Comparison of ENCODE assay signal across 17 cellular contexts in the genomic region with DNA sequence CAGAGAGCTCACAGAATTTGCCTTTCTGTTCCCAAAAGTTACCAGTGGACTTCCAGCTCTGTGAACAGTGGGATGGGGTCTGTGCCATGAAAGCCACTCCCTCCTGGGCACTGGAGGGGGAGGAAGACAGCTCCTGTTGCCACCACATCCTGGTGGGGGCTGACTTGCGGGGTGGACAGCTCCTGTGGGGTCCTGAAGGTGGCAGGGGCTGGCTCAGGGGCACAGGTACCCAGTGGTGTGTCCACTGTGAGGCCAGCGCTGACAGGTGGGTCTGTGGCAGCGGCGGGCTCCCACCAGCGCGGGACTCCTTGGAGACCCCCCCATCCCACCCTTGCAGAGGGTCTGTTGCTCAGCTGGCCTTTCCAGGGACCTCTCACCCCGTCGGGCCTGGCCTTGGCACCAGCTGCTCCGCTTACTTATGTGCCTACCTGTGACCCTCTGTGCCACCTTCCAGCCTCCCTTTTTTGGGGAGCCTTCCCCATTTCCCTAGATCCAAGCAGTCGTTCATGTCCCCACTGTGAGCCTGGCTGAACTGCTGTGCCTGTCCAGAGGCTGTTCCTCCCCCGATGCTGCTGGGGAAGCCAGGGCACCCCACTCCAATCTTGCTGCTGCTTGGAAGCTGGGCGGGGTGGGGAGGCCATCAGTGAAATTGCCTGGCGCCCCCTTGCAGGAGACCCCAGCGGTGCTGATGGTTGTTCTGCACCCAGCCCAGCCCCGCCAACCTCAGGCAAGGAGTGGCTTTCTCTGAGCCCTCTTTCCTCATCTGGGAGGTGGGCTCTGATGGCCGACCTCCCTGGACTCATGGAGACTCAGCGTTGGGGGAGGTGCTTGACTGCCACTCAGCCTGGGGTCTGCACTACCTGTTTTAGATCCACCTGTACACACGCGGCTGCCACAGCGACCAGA. TPM values are rescaled to one million over a fixed set of nuclear protein-coding genes. Genes with fewer than 3 reads are reported as not detected.
A peak's percentile ranks its signal among the peaks of the same experiment; 100 is the strongest.
DNase-seq lines count a peak whose midpoint lies in the region; ATAC-seq and TF ChIP-seq lines count a peak whose summit lies in the region.
"Had no signal": no experiment of that assay in that cellular context is flagged by ENCODE, and none has a peak within 500 bp of the region (broad histone marks: within the 10 kb centered on the region; RNA-seq: fewer than 3 reads in every experiment).

No MANE protein-coding gene starts in this region.

- no peak overlapping the region for H3K27ac Mint-ChIP-seq in activated CD4-positive, alpha-beta T cell treated with anti-CD3 and anti-CD28 coated beads, Interleukin-2, amount 10 ng/mL, durations not matched to agents 24 days and 14 days
- H3K27ac Mint-ChIP-seq: activated T-cell treated with anti-CD3 and anti-CD28 coated beads, Interleukin-2, amount 50 U/mL, for 72 hours had no signal

- H3K9me3 Mint-ChIP-seq in activated CD4-positive, alpha-beta T cell treated with anti-CD3 and anti-CD28 coated beads, Interleukin-2, amount 10 ng/mL, durations not matched to agents 24 days and 14 days = no peaks in the 10 kb centered on the region
- H3K9me3 Mint-ChIP-seq: activated T-cell treated with anti-CD3 and anti-CD28 coated beads, Interleukin-2, amount 50 U/mL, for 72 hours; IgD-negative memory B cell; naive thymus-derived CD4-positive, alpha-beta T cell had no signal

- H3K4me1 Mint-ChIP-seq in activated CD4-positive, alpha-beta T cell treated with anti-CD3 and anti-CD28 coated beads, Interleukin-2, amount 10 ng/mL, durations not matched to agents 24 days and 14 days = peaks cover 14% of the 10 kb centered on the region

- TF ChIP-seq CTCF in OCI-LY1 (IDR thresholded peaks at IDR 0.05; ENCODE audit: low read length) = peak; percentile 31; the same call in 1 of the 2 replicates
- TF ChIP-seq CTCF in gastrocnemius medialis (IDR thresholded peaks at IDR 0.05 in 4 of 5, conservative IDR thresholded peaks at IDR 0.05 in 1 of 5) = no peak

- no peaks in the 10 kb centered on the region for H3K27me3 ChIP-seq in OCI-LY1 (ENCODE audit: insufficient read depth, low read length)
- H3K27me3 ChIP-seq in gastrocnemius medialis = no peaks in the 10 kb centered on the region
- H3K27me3 ChIP-seq: testis had no signal

- H3K4me3 ChIP-seq in OCI-LY1 (ENCODE audit: low read depth, low read length, poor library complexity, severe bottlenecking) (no peak overlapping the region), gastrocnemius medialis (no peak overlapping the region)
- H3K4me3 ChIP-seq: testis had no signal

- no peak for TF ChIP-seq POLR2A in gastrocnemius medialis (IDR thresholded peaks at IDR 0.05)

- H4K20me1 ChIP-seq in OCI-LY1 (ENCODE audit: insufficient read depth, low read length) = no peaks in the 10 kb centered on the region

- intact Hi-C loops in activated CD4-positive, alpha-beta T cell treated with anti-CD3 and anti-CD28 coated beads, Interleukin-2, amount 10 ng/mL, durations not matched to agents 24 days and 14 days (cut with micrococcal nuclease) = loop anchor here (5.0 kb wide), 2 partner anchors 401 to 426 kb away; a partner anchor contains a TSS
- intact Hi-C loops in left ventricle myocardium superior (cut with micrococcal nuclease) = no loop called here
- intact Hi-C loops in gastrocnemius medialis (cut with DNase I; ENCODE audit: low total_unique reads) = loop anchor here (10.0 kb wide), 1 partner anchor 328 kb away; a partner anchor contains a TSS

- H3K27me3 Mint-ChIP-seq in activated CD4-positive, alpha-beta T cell treated with anti-CD3 and anti-CD28 coated beads, Interleukin-2, amount 10 ng/mL, durations not matched to agents 24 days and 14 days = no peaks in the 10 kb centered on the region
- H3K27me3 Mint-ChIP-seq: IgD-negative memory B cell; naive thymus-derived CD4-positive, alpha-beta T cell had no signal

- H3K27ac ChIP-seq in OCI-LY1 (ENCODE audit: low read depth, low read length, poor library complexity, severe bottlenecking) (no peak overlapping the region), gastrocnemius medialis (no peak overlapping the region)
- H3K27ac ChIP-seq: testis had no signal

- no peaks in the 10 kb centered on the region for H3K79me2 ChIP-seq in OCI-LY1 (ENCODE audit: insufficient read depth, low read length)

- DNase-seq in activated CD4-positive, alpha-beta T cell treated with anti-CD3 and anti-CD28 coated beads, Interleukin-2, amount 10 ng/mL, durations not matched to agents 24 days and 14 days = peak; percentile 60
- DNase-seq in activated CD4-positive, alpha-beta T cell treated with anti-CD3 and anti-CD28 coated beads, Interleukin-2, amount 50 U/mL, for 4 hours = no peak
- DNase-seq in left ventricle myocardium superior = peak; percentile 35
- DNase-seq in gastrocnemius medialis = peak; percentile 4 to 13
- no peak for DNase-seq in COLO668 (lab: John Stamatoyannopoulos, UW; ENCODE audit: unreplicated experiment)
- no peak for DNase-seq in NCI-H2107 (lab: John Stamatoyannopoulos, UW)
- DNase-seq: DMS 273 treated with DMSO at 0.1 percent for 48 hours, NCI-H1436 treated with DMSO at 0.1 percent for 48 hours, NCI-H524 treated with DMSO at 0.1 percent for 48 hours, small intestine, testis had no signal

- in situ Hi-C loops in gastrocnemius medialis (cut with MboI; ENCODE audit: low sequenced_read_pairs in 4 of 4) = loop anchor here in 1 of 4 donors (25.0 kb wide), 1 partner anchor 131 kb away; no protein-coding TSS in a partner anchor

- H3K36me3 ChIP-seq in OCI-LY1 (ENCODE audit: insufficient read depth, low read length) (peaks cover under 1% of the 10 kb centered on the region; the same call in 1 of the 2 replicates), gastrocnemius medialis (no peaks in the 10 kb centered on the region)

- no peak overlapping the region for H3K4me3 Mint-ChIP-seq in activated CD4-positive, alpha-beta T cell treated with anti-CD3 and anti-CD28 coated beads, Interleukin-2, amount 10 ng/mL, durations not matched to agents 24 days and 14 days
- H3K4me3 Mint-ChIP-seq: activated T-cell treated with anti-CD3 and anti-CD28 coated beads, Interleukin-2, amount 50 U/mL, for 72 hours had no signal

- no peak overlapping the region for H3K4me2 ChIP-seq in OCI-LY1 (ENCODE audit: low read length)

- H3F3A ChIP-seq in OCI-LY1 (ENCODE audit: insufficient read depth, low read length) = no peaks in the 10 kb centered on the region

- peaks cover 21% of the 10 kb centered on the region for H3K4me1 ChIP-seq in OCI-LY1 (ENCODE audit: insufficient read depth, low read length, severe bottlenecking)
- H3K4me1 ChIP-seq in gastrocnemius medialis = peaks cover 16 to 40% of the 10 kb centered on the region in 2 donors

- peaks cover 4% of the 10 kb centered on the region for H3K36me3 Mint-ChIP-seq in activated CD4-positive, alpha-beta T cell treated with anti-CD3 and anti-CD28 coated beads, Interleukin-2, amount 10 ng/mL, durations not matched to agents 24 days and 14 days (ENCODE audit: low read depth)

- no peak overlapping the region for H3K9ac ChIP-seq in OCI-LY1 (ENCODE audit: low read length)

- ATAC-seq in left ventricle myocardium superior (no peak), gastrocnemius medialis (no peak), GM21717 (IDR thresholded peaks at IDR 0.05; ENCODE audit: unreplicated experiment) (no peak)
- ATAC-seq: activated T-cell treated with anti-CD3 and anti-CD28 coated beads, Interleukin-2, amount 50 U/mL, for 72 hours; naive thymus-derived CD4-positive, alpha-beta T cell had no signal

- no peak overlapping the region for H2AFZ ChIP-seq in OCI-LY1 (ENCODE audit: low read length)

- H3K9me3 ChIP-seq in OCI-LY1 (ENCODE audit: low read length) = no peaks in the 10 kb centered on the region
- no peaks in the 10 kb centered on the region for H3K9me3 ChIP-seq in gastrocnemius medialis
- H3K9me3 ChIP-seq: testis had no signal

- H3K9me2 ChIP-seq in OCI-LY1 (ENCODE audit: low read depth, low read length) = no peaks in the 10 kb centered on the region

RNA-seq across cellular contexts. Expression of a gene that starts 2.2 kb away (rescaled TPM):
- 41.4 and 43.3 TPM in 2 replicates for total RNA-seq in activated CD4-positive, alpha-beta T cell treated with anti-CD3 and anti-CD28 coated beads, Interleukin-2, amount 10 ng/mL, durations not matched to agents 24 days and 14 days
- total RNA-seq in left ventricle myocardium superior (5.1 TPM), gastrocnemius medialis (1 to 10 TPM in 2 of 4 donors, under 1 TPM in 2; 0.97 to 4.2 (median 2.2) TPM)

RNA-seq across cellular contexts. Expression of a gene that starts 6.5 kb away (rescaled TPM):
- total RNA-seq in activated CD4-positive, alpha-beta T cell treated with anti-CD3 and anti-CD28 coated beads, Interleukin-2, amount 10 ng/mL, durations not matched to agents 24 days and 14 days = 99.3 and 110 TPM in 2 replicates
- total RNA-seq in left ventricle myocardium superior (59.4 TPM), gastrocnemius medialis (1 to 10 TPM; 2.6 to 7.6 (median 5.3) TPM)
- total RNA-seq: bronchial epithelial cell had no signal

RNA-seq across cellular contexts. Expression of a gene that starts 18.6 kb away (rescaled TPM):
- total RNA-seq in activated CD4-positive, alpha-beta T cell treated with anti-CD3 and anti-CD28 coated beads, Interleukin-2, amount 10 ng/mL, durations not matched to agents 24 days and 14 days = 0.37 and 0.43 TPM in 2 replicates
- total RNA-seq in left ventricle myocardium superior (1,036 TPM), gastrocnemius medialis (10 to 100 TPM; 31.4 to 47.1 (median 38.8) TPM)

RNA-seq across cellular contexts. Expression of a gene that starts 33.2 kb away (rescaled TPM):
- 9.1 and 10.3 TPM in 2 replicates for total RNA-seq in activated CD4-positive, alpha-beta T cell treated with anti-CD3 and anti-CD28 coated beads, Interleukin-2, amount 10 ng/mL, durations not matched to agents 24 days and 14 days
- 4.0 TPM for total RNA-seq in left ventricle myocardium superior
- total RNA-seq in gastrocnemius medialis = 1 to 10 TPM in 2 of 4 donors, not detected in 2; 1.1 to 1.2 TPM

Comparison
In these comparisons a context has a peak if more than half of its experiments do, and no peak if none do; other contexts are left out.
1. DNase-seq: peak in activated CD4-positive, alpha-beta T cell treated with anti-CD3 and anti-CD28 coated beads, Interleukin-2, amount 10 ng/mL, durations not matched to agents 24 days and 14 days (single experiment), left ventricle myocardium superior (single experiment) and gastrocnemius medialis (2 of 2); none in activated CD4-positive, alpha-beta T cell treated with anti-CD3 and anti-CD28 coated beads, Interleukin-2, amount 50 U/mL, for 4 hours (0 of 2), COLO668 (single experiment) and NCI-H2107 (single experiment).
2. RNA of a gene that starts 18.6 kb away (total RNA-seq): 1,036 TPM in left ventricle myocardium superior (single experiment) and 31.4 to 47.1 TPM in gastrocnemius medialis; 0.37 to 0.43 TPM in activated CD4-positive, alpha-beta T cell treated with anti-CD3 and anti-CD28 coated beads, Interleukin-2, amount 10 ng/mL, durations not matched to agents 24 days and 14 days; every median in the first group is over 10 times any median in the second.